Comparison of ENCODE assay signal across 8 cellular contexts in the genomic region with DNA sequence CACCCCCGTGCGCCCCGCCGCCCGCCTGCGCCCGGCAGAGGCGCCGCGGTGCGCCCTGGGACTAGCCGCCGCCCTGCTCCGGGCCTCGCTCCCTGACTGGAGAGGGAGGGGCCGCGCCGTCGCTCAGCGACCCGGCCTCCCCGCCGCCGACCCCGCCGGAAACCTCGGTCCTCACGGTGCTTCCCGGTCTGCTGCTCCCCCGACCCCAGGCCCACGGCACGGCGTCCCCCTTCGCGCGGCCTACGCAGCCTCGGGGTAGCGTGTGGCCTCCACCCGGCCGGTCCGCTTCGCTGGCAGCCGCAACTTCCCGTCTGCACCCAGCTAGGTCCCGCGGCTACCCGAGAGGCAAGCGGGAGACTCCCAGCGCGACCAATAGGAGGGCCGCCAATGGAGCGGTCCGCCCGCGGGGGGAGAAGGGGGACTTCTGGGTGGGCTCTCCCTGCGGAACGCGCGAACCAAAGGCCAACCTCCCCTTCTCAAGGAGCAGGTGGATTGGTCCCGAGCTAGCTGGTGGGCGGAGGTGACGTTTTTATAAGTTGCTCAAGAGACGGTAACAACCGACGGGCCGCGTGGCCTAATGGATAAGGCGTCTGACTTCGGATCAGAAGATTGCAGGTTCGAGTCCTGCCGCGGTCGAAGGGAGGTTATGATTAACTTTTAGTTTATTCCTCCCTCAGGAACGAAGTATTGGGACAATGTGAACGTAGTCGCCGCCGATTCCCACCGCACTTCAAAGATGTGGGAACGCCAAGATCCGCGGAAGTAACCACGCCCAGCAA. TPM values are rescaled to one million over a fixed set of nuclear protein-coding genes. Genes with fewer than 3 reads are reported as not detected.
A peak's percentile ranks its signal among the peaks of the same experiment; 100 is the strongest.
DNase-seq lines count a peak whose midpoint lies in the region; ATAC-seq and TF ChIP-seq lines count a peak whose summit lies in the region.

A gene (minus strand): TSS at position 315 of the 779 bp plus-strand sequence. CDS start 1,070 bp downstream, outside the sequence.

- H3K9me3 Mint-ChIP-seq in activated B cell treated with CpG ODN at 0.5 μM for 24 hours = no peaks in the 10 kb centered on the region

- DNase-seq in AG08395 (ENCODE audit: low spot score) (peak; percentile 99), NCI-H345 (lab: John Stamatoyannopoulos, UW) (peak; percentile 96), activated B cell treated with CpG ODN at 0.5 μM for 24 hours (peak; percentile 97), caudate nucleus (lab: John Stamatoyannopoulos, UW) (peak; percentile 83 to 100 (median 98)), iPS-NIHi7 (ENCODE audit: extremely low spot score) (peak; percentile 97), smooth muscle cell (lab: John Stamatoyannopoulos, UW; ENCODE audit: unreplicated experiment) (peak; percentile 97)

- H3K27ac ChIP-seq in caudate nucleus (ENCODE audit: low read depth, low read length) = peak within 1 kb of the TSS; percentile 86
- H3K27ac ChIP-seq in smooth muscle cell (ENCODE audit: low read depth) = peak within 1 kb of the TSS; percentile 76

- H3K4me2 ChIP-seq in smooth muscle cell = peak within 1 kb of the TSS; percentile 97

- peaks cover 39% of the 10 kb centered on the region for H3K36me3 Mint-ChIP-seq in activated B cell treated with CpG ODN at 0.5 μM for 24 hours (ENCODE audit: low read depth)

- H3K27ac Mint-ChIP-seq in activated B cell treated with CpG ODN at 0.5 μM for 24 hours = peak within 1 kb of the TSS; percentile 99

- TF ChIP-seq POLR2A in GM18951 (IDR thresholded peaks at IDR 0.05; ENCODE audit: extremely low read depth, insufficient read depth, insufficient read length) = peak; percentile 98

- peak within 1 kb of the TSS; percentile 65 for H2AFZ ChIP-seq in smooth muscle cell (ENCODE audit: low read depth)

- H3K36me3 ChIP-seq in smooth muscle cell (ENCODE audit: low read depth) = peaks cover 3% of the 10 kb centered on the region

- in situ Hi-C loops in GM18951 (cut with MboI; ENCODE audit: low sequenced_read_pairs, unreplicated experiment) = no loop called here

- H3K27me3 Mint-ChIP-seq in activated B cell treated with CpG ODN at 0.5 μM for 24 hours = peaks cover 2% of the 10 kb centered on the region

- TF ChIP-seq CTCF in activated B cell treated with CpG ODN at 0.5 μM for 24 hours (IDR thresholded peaks at IDR 0.05) (no peak), smooth muscle cell (IDR thresholded peaks at IDR 0.05; ENCODE audit: borderline replicate concordance, insufficient read depth, poor library complexity, severe bottlenecking) (no peak)

- CTCF ChIA-PET in activated B cell treated with CpG ODN at 0.5 μM for 24 hours (lab: Charles Lee) = interaction anchor here (0.6 to 2.0 kb wide), 3 partner anchors 24 to 109 kb away, joined by 3 to 11 read pairs (median 5); no protein-coding TSS in a partner anchor

- 1% methylated on average over 72 of the region's 84 CpGs for WGBS in smooth muscle cell (ENCODE audit: low lambda C conversion rate)

- peak within 1 kb of the TSS; percentile 88 for H3K9ac ChIP-seq in smooth muscle cell (ENCODE audit: low read depth)

- intact Hi-C loops in activated B cell treated with CpG ODN at 0.5 μM for 24 hours (cut with micrococcal nuclease) = loop anchor here (1.0 to 10.0 kb wide), 8 partner anchors 24 to 1660 kb away; a partner anchor contains a TSS

- peak within 1 kb of the TSS; percentile 74 for H3K4me3 ChIP-seq in smooth muscle cell

- H3K4me1 Mint-ChIP-seq in activated B cell treated with CpG ODN at 0.5 μM for 24 hours = peaks cover 44% of the 10 kb centered on the region

- H3K79me2 ChIP-seq in smooth muscle cell (ENCODE audit: low read depth) = peaks cover 37% of the 10 kb centered on the region

- H3F3A ChIP-seq in smooth muscle cell (ENCODE audit: low read depth) = peaks cover 4% of the 10 kb centered on the region

- H4K20me1 ChIP-seq in smooth muscle cell (ENCODE audit: low read depth) = peaks cover 45% of the 10 kb centered on the region

- H3K4me1 ChIP-seq in smooth muscle cell (ENCODE audit: low read depth) = peaks cover 15% of the 10 kb centered on the region

- no peaks in the 10 kb centered on the region for H3K9me3 ChIP-seq in smooth muscle cell (replicated peaks; ENCODE audit: low read depth)

- H3K27me3 ChIP-seq in smooth muscle cell (ENCODE audit: low read depth) = peaks cover 3% of the 10 kb centered on the region

- peak within 1 kb of the TSS; percentile 88 for H3K4me3 Mint-ChIP-seq in activated B cell treated with CpG ODN at 0.5 μM for 24 hours

- ATAC-seq in HG03196 (IDR thresholded peaks at IDR 0.05; ENCODE audit: unreplicated experiment) = peak; percentile 90
- peak; percentile 92 for ATAC-seq in activated B cell treated with CpG ODN at 0.5 μM for 24 hours (ENCODE audit: low read depth)

- POLR2A ChIA-PET in activated B cell treated with CpG ODN at 0.5 μM for 24 hours (lab: Charles Lee) = interaction anchor here (0.6 to 2.5 kb wide), 9 partner anchors 10 to 240 kb away, joined by 3 to 13 read pairs (median 4); a partner anchor contains a TSS

RNA-seq across cellular contexts. Expression of the gene that starts here (rescaled TPM):
- total RNA-seq in activated B cell treated with CpG ODN at 0.5 μM for 24 hours = 116 and 144 TPM in 2 replicates
- 26.6 and 34.3 TPM in 2 replicates for total RNA-seq in smooth muscle cell
- 41.6 and 50.7 TPM in 2 replicates for polyA plus RNA-seq in smooth muscle cell

Comparison
In these comparisons a context has a peak if more than half of its experiments do, and no peak if none do; other contexts are left out.
1. Peak in every context shown above with its lines: DNase-seq, ATAC-seq, H3K4me3 ChIP-seq and H3K27ac ChIP-seq.